ENCODE assay signal across 1 cellular context in genomic region chr16:87657621-87658192, GRCh38.
TF ChIP-seq lines count a peak whose summit lies in the region.

No MANE protein-coding gene starts in this region.

TF ChIP-seq in K562, 482 proteins besides CTCF, POLR2A, EP300 and RAD21 (continued from another document):
- 0 out of 4 replicates have a peak, but pooled peaks of 1 of the 2 experiments have one; percentile 11 for TF ChIP-seq NRF1 (conservative IDR thresholded peaks at IDR 0.05 in 1 of 2, IDR thresholded peaks at IDR 0.05 in 1 of 2)
- no peak for TF ChIP-seq ATF7 (IDR thresholded peaks at IDR 0.05)
- TF ChIP-seq RAD51 (IDR thresholded peaks at IDR 0.05; ENCODE audit: borderline replicate concordance, low read depth), result no peak
- TF ChIP-seq SIRT6 (IDR thresholded peaks at IDR 0.05; ENCODE audit: low read depth, low read length), result no peak
- no peak for TF ChIP-seq U2AF1 (optimal IDR thresholded peaks at IDR 0.05; ENCODE audit: low read depth, low read length)
- TF ChIP-seq ZNF263 (CRISPR knock-in tag; IDR thresholded peaks at IDR 0.05; ENCODE audit: borderline replicate concordance), result no peak
- no peak for TF ChIP-seq RBBP5 (IDR thresholded peaks at IDR 0.05; ENCODE audit: borderline replicate concordance, insufficient read depth, low read length, poor library complexity, severe bottlenecking)
- no peak for TF ChIP-seq GTF3C2 (IDR thresholded peaks at IDR 0.05; ENCODE audit: borderline replicate concordance, extremely low read depth, insufficient read length)
- no peak for TF ChIP-seq CEBPZ (IDR thresholded peaks at IDR 0.05; ENCODE audit: borderline replicate concordance, low read depth, low read length)
- no peak for TF ChIP-seq PHF20 (IDR thresholded peaks at IDR 0.05; ENCODE audit: partially characterized antibody)
- no peak for TF ChIP-seq GMEB1 (CRISPR knock-in tag; IDR thresholded peaks at IDR 0.05)
- TF ChIP-seq NR2F6 (CRISPR knock-in tag; IDR thresholded peaks at IDR 0.05), result no peak
- TF ChIP-seq ZNF780A (CRISPR knock-in tag; IDR thresholded peaks at IDR 0.05), result no peak
- TF ChIP-seq GABPA (tag; conservative IDR thresholded peaks at IDR 0.05; ENCODE audit: low read depth), result no peak
- no peak for TF ChIP-seq NELFE (IDR thresholded peaks at IDR 0.05; ENCODE audit: insufficient read depth, insufficient read length)
- TF ChIP-seq EP400 (IDR thresholded peaks at IDR 0.05), result no peak
- no peak for TF ChIP-seq NCOA6 (IDR thresholded peaks at IDR 0.05)
- TF ChIP-seq, protein P1, sequence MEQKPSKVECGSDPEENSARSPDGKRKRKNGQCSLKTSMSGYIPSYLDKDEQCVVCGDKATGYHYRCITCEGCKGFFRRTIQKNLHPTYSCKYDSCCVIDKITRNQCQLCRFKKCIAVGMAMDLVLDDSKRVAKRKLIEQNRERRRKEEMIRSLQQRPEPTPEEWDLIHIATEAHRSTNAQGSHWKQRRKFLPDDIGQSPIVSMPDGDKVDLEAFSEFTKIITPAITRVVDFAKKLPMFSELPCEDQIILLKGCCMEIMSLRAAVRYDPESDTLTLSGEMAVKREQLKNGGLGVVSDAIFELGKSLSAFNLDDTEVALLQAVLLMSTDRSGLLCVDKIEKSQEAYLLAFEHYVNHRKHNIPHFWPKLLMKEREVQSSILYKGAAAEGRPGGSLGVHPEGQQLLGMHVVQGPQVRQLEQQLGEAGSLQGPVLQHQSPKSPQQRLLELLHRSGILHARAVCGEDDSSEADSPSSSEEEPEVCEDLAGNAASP (IDR thresholded peaks at IDR 0.05), result no peak
- no peak for TF ChIP-seq ZNF121 (CRISPR knock-in tag; conservative IDR thresholded peaks at IDR 0.05)
- TF ChIP-seq ZNF184 (CRISPR knock-in tag; IDR thresholded peaks at IDR 0.05), result no peak
- TF ChIP-seq WHSC1 (IDR thresholded peaks at IDR 0.05; ENCODE audit: low read length), result no peak
- no peak for TF ChIP-seq SMARCE1 (IDR thresholded peaks at IDR 0.05)
- TF ChIP-seq THRB (CRISPR knock-in tag; conservative IDR thresholded peaks at IDR 0.05), result no peak
- TF ChIP-seq STAT6 (CRISPR knock-in tag; IDR thresholded peaks at IDR 0.05), result no peak
